19 cellular contexts compared by ENCODE assay signal in the genomic region with DNA sequence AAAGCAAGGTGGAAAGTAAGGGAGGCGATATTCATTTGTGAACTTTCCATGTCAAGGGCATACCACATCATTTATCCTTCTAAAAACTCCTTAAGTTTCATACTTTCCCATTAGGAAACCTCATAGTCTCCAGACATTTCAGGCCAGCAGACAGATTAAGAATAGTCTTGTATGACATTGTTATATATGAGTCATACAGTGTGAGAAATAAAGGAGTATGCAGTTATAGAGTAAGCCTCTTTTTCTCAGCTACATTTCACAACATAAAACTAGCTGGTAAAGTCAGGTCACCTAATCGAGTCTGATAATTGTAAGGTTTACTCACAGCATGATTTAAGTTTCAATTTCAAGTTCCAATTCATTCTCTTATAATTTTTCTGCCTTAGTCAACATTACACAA.
DNase-seq lines count a peak whose midpoint lies in the region; ATAC-seq and TF ChIP-seq lines count a peak whose summit lies in the region.
"Had no signal": no experiment of that assay in that cellular context is flagged by ENCODE, and none has a peak within 500 bp of the region (broad histone marks: within the 10 kb centered on the region; RNA-seq: fewer than 3 reads in every experiment).

No MANE protein-coding gene starts in this region.

- no peaks in the 10 kb centered on the region for H3K36me3 ChIP-seq in brain microvascular endothelial cell (replicated peaks)
- H3K36me3 ChIP-seq: ascending aorta, gastroesophageal sphincter had no signal

- no peaks in the 10 kb centered on the region for H3K27me3 ChIP-seq in brain microvascular endothelial cell (replicated peaks)
- H3K27me3 ChIP-seq: ascending aorta, gastroesophageal sphincter, testis had no signal

- DNase-seq in A172 (ENCODE audit: low spot score) = peak; percentile 1
- DNase-seq in HT1080 (ENCODE audit: low read depth) = peak; percentile 72
- peak; percentile 52 for DNase-seq in brain microvascular endothelial cell
- peak; percentile 70 for DNase-seq in iris pigment epithelial cell (ENCODE audit: low read depth)
- DNase-seq in NCI-H524 (lab: John Stamatoyannopoulos, UW) = no peak
- DNase-seq in stimulated activated CD4-positive, alpha-beta T cell treated with anti-CD3 and anti-CD28 coated beads, Interleukin-4, amount 100 ng/mL, for 1 hour = no peak
- no peak for DNase-seq in type B pancreatic cell (ENCODE audit: extremely low spot score, unreplicated experiment)
- DNase-seq: activated gamma-delta T cell; KG1; NCI-H1436; nephron progenitor cell; SHP77 treated with DMSO at 0.1 percent for 48 hours; stimulated activated CD4-positive, alpha-beta T cell treated with anti-CD3 and anti-CD28 coated beads, Interleukin-2, amount 100 ng/mL, for 24 hours; T-helper 17 cell; testis had no signal

- no peaks in the 10 kb centered on the region for H3K36me3 Mint-ChIP-seq in type B pancreatic cell

- no peak overlapping the region for H3K27ac Mint-ChIP-seq in type B pancreatic cell
- H3K27ac Mint-ChIP-seq: nephron progenitor cell, T-helper 17 cell had no signal

- no peaks in the 10 kb centered on the region for H3K9me3 Mint-ChIP-seq in type B pancreatic cell
- H3K9me3 Mint-ChIP-seq: nephron progenitor cell had no signal

- TF ChIP-seq CTCF in brain microvascular endothelial cell (IDR thresholded peaks at IDR 0.05; ENCODE audit: low read depth, low read length, missing control alignments) = no peak
- TF ChIP-seq CTCF in type B pancreatic cell (conservative IDR thresholded peaks at IDR 0.05) = no peak

- ATAC-seq in GM19328 (IDR thresholded peaks at IDR 0.05; ENCODE audit: unreplicated experiment) = no peak
- ATAC-seq: gastroesophageal sphincter, HCT116, T-helper 17 cell had no signal

- no peaks in the 10 kb centered on the region for H3K27me3 Mint-ChIP-seq in type B pancreatic cell

- H3K27ac ChIP-seq in brain microvascular endothelial cell = peak overlapping the region; percentile 59
- H3K27ac ChIP-seq: ascending aorta, gastroesophageal sphincter, testis had no signal

- no peaks in the 10 kb centered on the region for H3K4me1 Mint-ChIP-seq in type B pancreatic cell (ENCODE audit: unreplicated experiment)
- H3K4me1 Mint-ChIP-seq: T-helper 17 cell had no signal

- no peak overlapping the region for H3K4me3 ChIP-seq in brain microvascular endothelial cell (ENCODE audit: low read depth, low read length)
- H3K4me3 ChIP-seq: ascending aorta, gastroesophageal sphincter, testis had no signal

- H3K4me3 Mint-ChIP-seq in type B pancreatic cell = no peak overlapping the region
- H3K4me3 Mint-ChIP-seq: nephron progenitor cell, T-helper 17 cell had no signal

- in situ Hi-C loops in brain microvascular endothelial cell (cut with HindIII; ENCODE audit: low pct_ligation_motif_present, low sequenced_read_pairs) = no loop called here

Comparison
In these comparisons a context has a peak if more than half of its experiments do, and no peak if none do; other contexts are left out.
1. DNase-seq: peak in A172 (single experiment), HT1080 (single experiment), brain microvascular endothelial cell (single experiment) and iris pigment epithelial cell (single experiment); none in NCI-H524 (0 of 2), stimulated activated CD4-positive, alpha-beta T cell treated with anti-CD3 and anti-CD28 coated beads, Interleukin-4, amount 100 ng/mL, for 1 hour (single experiment) and type B pancreatic cell (single experiment).